In the genomic region with DNA sequence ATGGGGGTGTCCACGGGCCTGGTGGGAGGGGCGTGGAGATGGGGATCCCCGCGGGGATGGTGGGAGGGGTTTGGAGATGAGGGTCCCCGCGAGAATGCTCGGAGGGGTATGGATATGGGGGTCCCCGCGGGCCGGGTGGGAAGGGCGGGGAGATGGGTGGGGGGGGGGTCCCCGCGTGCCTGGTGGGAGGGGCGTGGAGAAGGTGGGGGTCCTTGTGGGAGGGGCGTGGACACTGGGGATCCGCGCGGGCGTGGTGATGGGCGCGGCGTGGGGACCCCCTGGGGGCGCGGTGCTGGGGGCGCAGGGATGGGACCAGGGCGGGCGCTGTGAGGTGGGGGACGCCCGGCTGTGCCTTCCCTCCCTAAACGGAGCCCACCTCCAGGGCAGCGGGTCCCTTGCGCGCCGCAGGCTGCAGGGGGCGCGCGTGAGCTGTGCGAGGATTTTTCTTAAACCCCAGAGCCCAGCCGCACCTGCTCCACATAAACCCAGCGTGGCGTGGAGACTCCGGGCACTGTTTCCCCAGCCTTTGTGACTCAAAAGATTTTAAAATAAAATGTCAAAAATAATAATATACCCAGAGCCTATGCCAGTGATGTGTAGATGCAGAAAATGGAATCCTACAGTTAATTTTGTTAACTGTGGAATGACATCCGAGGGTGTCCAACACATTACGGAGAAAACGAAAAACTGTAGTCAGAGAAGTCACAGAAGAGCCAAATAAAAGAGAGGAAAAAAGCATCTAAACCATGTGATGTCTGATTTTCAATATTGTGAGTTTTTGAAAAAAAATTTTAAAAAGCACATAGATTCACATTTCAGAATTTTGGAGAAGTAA, we compare ENCODE assay signal across 8 cellular contexts. TPM values are rescaled to one million over a fixed set of nuclear protein-coding genes. Genes with fewer than 3 reads are reported as not detected.
DNase-seq lines count a peak whose midpoint lies in the region; ATAC-seq, FAIRE-seq and TF ChIP-seq lines count a peak whose summit lies in the region.

No MANE protein-coding gene starts in this region.

- no peaks in the 10 kb centered on the region for H3K27me3 Mint-ChIP-seq in activated naive CD8-positive, alpha-beta T cell treated with anti-CD3 and anti-CD28 coated beads, Interleukin-2, amount 50 U/mL, for 24 hours

- peaks cover 10% of the 10 kb centered on the region for H3K9me3 Mint-ChIP-seq in activated naive CD8-positive, alpha-beta T cell treated with anti-CD3 and anti-CD28 coated beads, Interleukin-2, amount 50 U/mL, for 24 hours

- ATAC-seq in HG02610 (IDR thresholded peaks at IDR 0.05; ENCODE audit: unreplicated experiment) = peak; percentile 33
- peak; percentile 68 for ATAC-seq in activated naive CD8-positive, alpha-beta T cell treated with anti-CD3 and anti-CD28 coated beads, Interleukin-2, amount 50 U/mL, for 24 hours

- DNase-seq in GM10266 (ENCODE audit: extremely low spot score) (peak; percentile 85), RKO (ENCODE audit: low spot score) (peak; percentile 72), hepatic stellate cell (ENCODE audit: low spot score) (peak; percentile 74), small intestine (peak; percentile 74), NCI-H146 treated with DMSO at 0.1 percent for 48 hours (lab: John Stamatoyannopoulos, UW; ENCODE audit: unreplicated experiment) (no peak), NCI-H510A treated with DMSO at 0.1 percent for 48 hours (lab: John Stamatoyannopoulos, UW) (no peak)
- peak; percentile 96 for DNase-seq in activated naive CD8-positive, alpha-beta T cell treated with anti-CD3 and anti-CD28 coated beads, Interleukin-2, amount 50 U/mL, for 24 hours

- H3K4me1 Mint-ChIP-seq in activated naive CD8-positive, alpha-beta T cell treated with anti-CD3 and anti-CD28 coated beads, Interleukin-2, amount 50 U/mL, for 24 hours = peaks cover 11% of the 10 kb centered on the region

- peak overlapping the region in 1 of 2 donors; percentile 75 for H3K27ac ChIP-seq in small intestine (ENCODE audit: low read depth in 1 of 2, low read length in 1 of 2)

- H3K27me3 ChIP-seq in small intestine (ENCODE audit: control insufficient read depth in 2 of 2, insufficient read depth in 2 of 2, low read length in 2 of 2) = no peaks in the 10 kb centered on the region

- 4% methylated on average over 29 to 45 of the region's 45 CpGs for WGBS in small intestine, 3 donors

- peak; percentile 98 for TF ChIP-seq CTCF in GM10266 (IDR thresholded peaks at IDR 0.05; ENCODE audit: control insufficient read depth, insufficient read depth, low read depth, missing control alignments)

- peak overlapping the region; percentile 52 for H3K4me3 Mint-ChIP-seq in activated naive CD8-positive, alpha-beta T cell treated with anti-CD3 and anti-CD28 coated beads, Interleukin-2, amount 50 U/mL, for 24 hours

- peak overlapping the region; percentile 32 for H3K27ac Mint-ChIP-seq in activated naive CD8-positive, alpha-beta T cell treated with anti-CD3 and anti-CD28 coated beads, Interleukin-2, amount 50 U/mL, for 24 hours

- H3K9me3 ChIP-seq in small intestine (ENCODE audit: control insufficient read depth, low read depth) = no peaks in the 10 kb centered on the region

- H3K4me3 ChIP-seq in small intestine (ENCODE audit: low read depth in 1 of 2, low read length in 2 of 2) = peak overlapping the region; percentile 23 to 28

- no peaks in the 10 kb centered on the region for H3K36me3 ChIP-seq in small intestine (ENCODE audit: control insufficient read depth in 2 of 2, insufficient read depth in 2 of 2, low read length in 2 of 2)

- no peak for FAIRE-seq in small intestine (lab: Jason Lieb, UNC)

- peaks cover 9% of the 10 kb centered on the region for H3K36me3 Mint-ChIP-seq in activated naive CD8-positive, alpha-beta T cell treated with anti-CD3 and anti-CD28 coated beads, Interleukin-2, amount 50 U/mL, for 24 hours (ENCODE audit: low read depth)

- peaks cover 0 to 3% of the 10 kb centered on the region in 2 donors for H3K4me1 ChIP-seq in small intestine (ENCODE audit: control insufficient read depth in 2 of 2, insufficient read depth in 1 of 2, low read depth in 1 of 2, low read length in 1 of 2)

RNA-seq across cellular contexts. Expression of a gene that starts 1.5 kb away (rescaled TPM):
- 10 to 100 TPM; 10.1 to 22.1 (median 12.4) TPM for polyA plus RNA-seq in small intestine

Comparison
In these comparisons a context has a peak if more than half of its experiments do, and no peak if none do; other contexts are left out.
1. DNase-seq: peak in GM10266 (single experiment), RKO (single experiment), activated naive CD8-positive, alpha-beta T cell treated with anti-CD3 and anti-CD28 coated beads, Interleukin-2, amount 50 U/mL, for 24 hours (single experiment), hepatic stellate cell (single experiment) and small intestine (single experiment); none in NCI-H146 treated with DMSO at 0.1 percent for 48 hours (single experiment) and NCI-H510A treated with DMSO at 0.1 percent for 48 hours (single experiment).